Comparison of ENCODE assay signal across 20 cellular contexts in genomic region chr12:132435486-132436187, GRCh38.
"Had no signal": no experiment of that assay in that cellular context is flagged by ENCODE, and none has a peak within 500 bp of the region (broad histone marks: within the 10 kb centered on the region; RNA-seq: fewer than 3 reads in every experiment).

No MANE protein-coding gene starts in this region.

- DNase-seq: activated CD4-positive, alpha-beta T cell treated with anti-CD3 and anti-CD28 coated beads for 36 hours; activated CD4-positive, alpha-beta T cell treated with anti-CD3 and anti-CD28 coated beads, Interleukin-2, amount 50 U/mL, for 48 hours; activated effector memory CD4-positive, alpha-beta T cell treated with Interleukin-2 at 50 U/mL for 16 hours; activated naive CD4-positive, alpha-beta T cell treated with anti-CD3 and anti-CD28 coated beads for 36 hours; activated T-cell treated with anti-CD3 and anti-CD28 coated beads, Interleukin-2, amount 50 U/mL, for 48 hours; aorta; dermis blood vessel endothelial cell; effector CD8-positive, alpha-beta T cell; foreskin keratinocyte; naive thymus-derived CD4-positive, alpha-beta T cell; stimulated activated CD4-positive, alpha-beta T cell treated with anti-CD3 and anti-CD28 coated beads, Interleukin-4, amount 100 ng/mL, for 4 hours; stimulated activated naive CD8-positive, alpha-beta T cell treated with anti-CD3 and anti-CD28 coated beads, Interleukin-15, amount 100 ng/mL, for 72 hours; transverse colon had no signal

- H3K4me1 ChIP-seq: foreskin keratinocyte had no signal

- H3K27me3 Mint-ChIP-seq: activated CD4-positive, alpha-beta T cell treated with anti-CD3 and anti-CD28 coated beads for 36 hours; stimulated activated naive CD8-positive, alpha-beta T cell treated with anti-CD3 and anti-CD28 coated beads, Interleukin-15, amount 100 ng/mL, for 72 hours had no signal

- H3K9me3 Mint-ChIP-seq: activated naive CD4-positive, alpha-beta T cell treated with anti-CD3 and anti-CD28 coated beads for 36 hours; neural crest cell; stimulated activated naive CD8-positive, alpha-beta T cell treated with anti-CD3 and anti-CD28 coated beads, Interleukin-15, amount 100 ng/mL, for 72 hours had no signal

- H3K4me3 Mint-ChIP-seq: activated CD4-positive, alpha-beta T cell treated with anti-CD3 and anti-CD28 coated beads for 36 hours; activated naive CD4-positive, alpha-beta T cell treated with anti-CD3 and anti-CD28 coated beads for 36 hours; neural crest cell had no signal

- H3K27ac ChIP-seq: foreskin keratinocyte, suprapubic skin, transverse colon had no signal

- H3K36me3 ChIP-seq: suprapubic skin, transverse colon had no signal

- H3K27ac Mint-ChIP-seq: activated CD4-positive, alpha-beta T cell treated with anti-CD3 and anti-CD28 coated beads for 36 hours; activated naive CD4-positive, alpha-beta T cell treated with anti-CD3 and anti-CD28 coated beads for 36 hours had no signal

- H3K9me3 ChIP-seq: suprapubic skin, transverse colon had no signal

- H3K36me3 Mint-ChIP-seq: brain; naive thymus-derived CD4-positive, alpha-beta T cell had no signal

- H3K4me3 ChIP-seq: lung, suprapubic skin, transverse colon had no signal

- FAIRE-seq: TTC549, urothelium cell line had no signal

- ATAC-seq: activated CD4-positive, alpha-beta T cell treated with anti-CD3 and anti-CD28 coated beads for 36 hours; foreskin keratinocyte; left lobe of liver; naive thymus-derived CD4-positive, alpha-beta T cell; stimulated activated naive CD8-positive, alpha-beta T cell treated with anti-CD3 and anti-CD28 coated beads, Interleukin-15, amount 100 ng/mL, for 72 hours had no signal
